Comparison of ENCODE assay signal across 11 cellular contexts in the genomic region with DNA sequence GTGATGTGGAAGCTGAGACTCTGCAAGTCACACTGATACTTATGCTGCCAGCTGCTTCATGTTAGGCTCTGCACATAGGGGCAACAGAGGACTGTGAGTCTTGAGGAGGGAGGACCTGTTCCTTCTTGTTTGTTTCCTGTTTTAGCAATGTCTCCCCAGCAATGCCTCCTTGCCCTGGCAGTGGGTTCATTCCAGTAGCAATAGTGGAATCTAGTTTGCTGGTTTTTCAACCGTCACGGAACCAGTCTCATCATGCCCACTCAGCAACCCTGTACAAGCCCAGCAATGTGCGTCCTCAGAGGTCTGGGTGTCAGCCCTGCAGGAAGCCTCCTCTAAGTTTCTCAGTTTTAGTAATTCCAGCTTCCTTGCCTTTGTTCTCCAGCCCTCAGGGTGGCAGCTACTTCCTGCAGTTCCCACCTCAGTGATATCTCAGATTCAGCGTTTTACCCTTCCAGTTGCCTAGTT. TPM values are rescaled to one million over a fixed set of nuclear protein-coding genes. Genes with fewer than 3 reads are reported as not detected.
DNase-seq lines count a peak whose midpoint lies in the region; ATAC-seq lines count a peak whose summit lies in the region.
"Had no signal": no experiment of that assay in that cellular context is flagged by ENCODE, and none has a peak within 500 bp of the region (broad histone marks: within the 10 kb centered on the region; RNA-seq: fewer than 3 reads in every experiment).

No MANE protein-coding gene starts in this region.

- no peak for DNase-seq in activated CD4-positive, CD25-positive, alpha-beta regulatory T cell treated with anti-CD3 and anti-CD28 coated beads, Interleukin-2, amount 50 U/mL, for 72 hours
- DNase-seq in activated T-helper 1 cell treated with anti-CD3 and anti-CD28 coated beads, Interleukin-12 subunit alpha, Interleukin-12 subunit beta, Interleukin-2, Interleukin-4 antibody, amounts not matched to agents 30 ng/mL and 10 ng/mL and 1 ng/mL, durations not matched to agents 14 hours and 24 hours and 36 hours (ENCODE audit: low spot score), result peak; percentile 24
- peak; percentile 51 for DNase-seq in islet precursor cell
- peak; percentile 41 for DNase-seq in stimulated activated CD4-positive, alpha-beta T cell treated with anti-CD3 and anti-CD28 coated beads, Interleukin-4, amount 100 ng/mL, for 24 hours
- DNase-seq: 8988T; effector CD8-positive, alpha-beta T cell; pancreas had no signal

- peak overlapping the region; percentile 37 for H3K27ac Mint-ChIP-seq in activated T-helper 1 cell treated with anti-CD3 and anti-CD28 coated beads, Interleukin-12 subunit alpha, Interleukin-12 subunit beta, Interleukin-2, Interleukin-4 antibody, amounts not matched to agents 30 ng/mL and 10 ng/mL and 1 ng/mL, durations not matched to agents 14 hours and 24 hours and 36 hours

- H3K27me3 Mint-ChIP-seq in activated T-helper 1 cell treated with anti-CD3 and anti-CD28 coated beads, Interleukin-12 subunit alpha, Interleukin-12 subunit beta, Interleukin-2, Interleukin-4 antibody, amounts not matched to agents 30 ng/mL and 10 ng/mL and 1 ng/mL, durations not matched to agents 14 hours and 24 hours and 36 hours (ENCODE audit: insufficient read depth), result peaks cover 5% of the 10 kb centered on the region

- no peaks in the 10 kb centered on the region for H3K36me3 Mint-ChIP-seq in activated T-helper 1 cell treated with anti-CD3 and anti-CD28 coated beads, Interleukin-12 subunit alpha, Interleukin-12 subunit beta, Interleukin-2, Interleukin-4 antibody, amounts not matched to agents 30 ng/mL and 10 ng/mL and 1 ng/mL, durations not matched to agents 14 hours and 24 hours and 36 hours (ENCODE audit: low read depth)

- ATAC-seq in activated CD4-positive, CD25-positive, alpha-beta regulatory T cell treated with anti-CD3 and anti-CD28 coated beads, Interleukin-2, amount 50 U/mL, for 24 hours, result peak; percentile 5 to 10
- ATAC-seq in HG02610 (IDR thresholded peaks at IDR 0.05; ENCODE audit: unreplicated experiment) (no peak), HG02852 (IDR thresholded peaks at IDR 0.05; ENCODE audit: unreplicated experiment) (no peak), GM18870 (IDR thresholded peaks at IDR 0.05; ENCODE audit: unreplicated experiment) (no peak)

- H3K9me3 Mint-ChIP-seq in activated T-helper 1 cell treated with anti-CD3 and anti-CD28 coated beads, Interleukin-12 subunit alpha, Interleukin-12 subunit beta, Interleukin-2, Interleukin-4 antibody, amounts not matched to agents 30 ng/mL and 10 ng/mL and 1 ng/mL, durations not matched to agents 14 hours and 24 hours and 36 hours, result no peaks in the 10 kb centered on the region

- intact Hi-C loops in activated T-helper 1 cell treated with anti-CD3 and anti-CD28 coated beads, Interleukin-12 subunit alpha, Interleukin-12 subunit beta, Interleukin-2, Interleukin-4 antibody, amounts not matched to agents 30 ng/mL and 10 ng/mL and 1 ng/mL, durations not matched to agents 14 hours and 24 hours and 36 hours (cut with micrococcal nuclease), result loop anchor here (1.0 to 10.0 kb wide), 11 partner anchors 10 to 944 kb away; partner anchors contain the start of genes LY75 and TANK

- H3K4me3 Mint-ChIP-seq in activated T-helper 1 cell treated with anti-CD3 and anti-CD28 coated beads, Interleukin-12 subunit alpha, Interleukin-12 subunit beta, Interleukin-2, Interleukin-4 antibody, amounts not matched to agents 30 ng/mL and 10 ng/mL and 1 ng/mL, durations not matched to agents 14 hours and 24 hours and 36 hours, result peak overlapping the region; percentile 31

- H3K4me1 Mint-ChIP-seq in activated T-helper 1 cell treated with anti-CD3 and anti-CD28 coated beads, Interleukin-12 subunit alpha, Interleukin-12 subunit beta, Interleukin-2, Interleukin-4 antibody, amounts not matched to agents 30 ng/mL and 10 ng/mL and 1 ng/mL, durations not matched to agents 14 hours and 24 hours and 36 hours (ENCODE audit: low read depth), result peaks cover 56% of the 10 kb centered on the region

RNA-seq across cellular contexts. Expression of gene ITGB6, which starts 20.5 kb away (rescaled TPM):
- not detected in 2 replicates for total RNA-seq in activated T-helper 1 cell treated with anti-CD3 and anti-CD28 coated beads, Interleukin-12 subunit alpha, Interleukin-12 subunit beta, Interleukin-2, Interleukin-4 antibody, amounts not matched to agents 30 ng/mL and 10 ng/mL and 1 ng/mL, durations not matched to agents 14 hours and 24 hours and 36 hours

Comparison
In these comparisons a context has a peak if more than half of its experiments do, and no peak if none do; other contexts are left out.
1. ATAC-seq: peak in activated CD4-positive, CD25-positive, alpha-beta regulatory T cell treated with anti-CD3 and anti-CD28 coated beads, Interleukin-2, amount 50 U/mL, for 24 hours (2 of 2); none in HG02610 (single experiment), HG02852 (single experiment) and GM18870 (single experiment).